ENCODE assay signal across 11 cellular contexts in the genomic region with DNA sequence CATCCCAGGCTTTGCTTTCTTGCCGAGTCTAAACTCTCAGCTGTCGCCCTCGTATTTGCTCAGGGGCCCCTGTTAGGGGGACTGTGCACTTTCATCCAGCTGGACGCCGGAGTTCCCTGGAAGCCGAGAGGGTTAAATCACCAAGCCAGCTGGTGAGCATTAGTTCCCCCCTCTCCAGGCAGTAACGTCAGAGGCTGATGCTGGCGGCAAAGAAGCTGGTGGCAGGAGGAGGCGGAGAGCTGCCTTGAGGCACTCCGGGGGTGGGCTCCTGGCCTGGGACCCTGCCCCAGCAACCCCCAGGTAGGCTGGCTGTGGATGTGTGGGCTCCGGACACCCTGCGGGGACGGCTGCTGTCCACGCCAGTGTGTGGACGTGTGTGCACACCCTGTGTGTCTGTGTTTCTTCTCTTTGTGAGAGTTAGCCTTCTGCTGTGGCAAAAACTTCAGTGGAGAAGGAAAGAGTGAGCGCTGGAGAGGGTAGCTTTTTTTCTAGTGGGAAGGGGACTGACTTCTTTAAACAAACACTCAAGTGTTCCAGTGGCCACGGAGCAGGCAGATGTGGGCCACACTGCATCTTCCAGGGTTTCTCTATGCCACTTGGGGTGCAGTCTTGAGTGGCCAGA.
DNase-seq lines count a peak whose midpoint lies in the region; ATAC-seq and TF ChIP-seq lines count a peak whose summit lies in the region.
"Had no signal": no experiment of that assay in that cellular context is flagged by ENCODE, and none has a peak within 500 bp of the region (broad histone marks: within the 10 kb centered on the region; RNA-seq: fewer than 3 reads in every experiment).

No MANE protein-coding gene starts in this region.

- peak; percentile 83 for DNase-seq in EH (ENCODE audit: low read depth)
- DNase-seq in NT2/D1 (ENCODE audit: low read depth, low spot score): no peak
- peak; percentile 86 for DNase-seq in fibroblast of villous mesenchyme (ENCODE audit: low read depth)
- DNase-seq in retinal pigment epithelial cell (ENCODE audit: low read depth): peak; percentile 37
- no peak for DNase-seq in glomerular visceral epithelial cell (ENCODE audit: extremely low spot score)
- DNase-seq in DMS114 treated with DMSO at 0.1 percent for 48 hours (lab: John Stamatoyannopoulos, UW; ENCODE audit: unreplicated experiment): no peak
- DNase-seq in NCI-H187 (lab: John Stamatoyannopoulos, UW): no peak
- DNase-seq: GF-D8; stimulated activated CD4-positive, alpha-beta T cell treated with anti-CD3 and anti-CD28 coated beads, Interleukin-1b, Interleukin-23, amount 100 ng/mL, for 48 hours had no signal

- H3K36me3 ChIP-seq in NT2/D1 (ENCODE audit: insufficient read depth, insufficient read length, low read length): peaks cover 36% of the 10 kb centered on the region

- H3K9me3 ChIP-seq in NT2/D1 (ENCODE audit: insufficient read depth, low read length): no peaks in the 10 kb centered on the region

- H3K4me1 ChIP-seq in NT2/D1 (ENCODE audit: insufficient read depth, insufficient read length): peaks cover 32% of the 10 kb centered on the region

- H3K27me3 ChIP-seq in NT2/D1 (ENCODE audit: insufficient read depth, insufficient read length): no peaks in the 10 kb centered on the region

- ATAC-seq in HG02870 (IDR thresholded peaks at IDR 0.05; ENCODE audit: unreplicated experiment): no peak
- ATAC-seq: activated T-helper 17 cell treated with anti-CD3 and anti-CD28 coated beads, Interleukin-2, amount 50 U/mL, for 72 hours had no signal

- peak overlapping the region; percentile 65 for H3K9ac ChIP-seq in NT2/D1 (ENCODE audit: insufficient read length, low read depth)

- H3K4me3 ChIP-seq in NT2/D1 (ENCODE audit: insufficient read length, low read depth) (no peak overlapping the region), fibroblast of villous mesenchyme (ENCODE audit: low read depth, low read length) (peak overlapping the region; percentile 39), retinal pigment epithelial cell (ENCODE audit: low read length) (peak overlapping the region; percentile 8)

- TF ChIP-seq CTCF in fibroblast of villous mesenchyme (IDR thresholded peaks at IDR 0.05; ENCODE audit: insufficient read depth, low read depth, low read length): no peak
- TF ChIP-seq CTCF in retinal pigment epithelial cell (conservative IDR thresholded peaks at IDR 0.05; ENCODE audit: low read depth, low read length): no peak

Comparison
In these comparisons a context has a peak if more than half of its experiments do, and no peak if none do; other contexts are left out.
1. DNase-seq: peak in EH (single experiment), fibroblast of villous mesenchyme (single experiment) and retinal pigment epithelial cell (single experiment); none in NT2/D1 (single experiment), glomerular visceral epithelial cell (single experiment), DMS114 treated with DMSO at 0.1 percent for 48 hours (single experiment) and NCI-H187 (0 of 2).